ENCODE assay signal across 29 cellular contexts in the genomic region with DNA sequence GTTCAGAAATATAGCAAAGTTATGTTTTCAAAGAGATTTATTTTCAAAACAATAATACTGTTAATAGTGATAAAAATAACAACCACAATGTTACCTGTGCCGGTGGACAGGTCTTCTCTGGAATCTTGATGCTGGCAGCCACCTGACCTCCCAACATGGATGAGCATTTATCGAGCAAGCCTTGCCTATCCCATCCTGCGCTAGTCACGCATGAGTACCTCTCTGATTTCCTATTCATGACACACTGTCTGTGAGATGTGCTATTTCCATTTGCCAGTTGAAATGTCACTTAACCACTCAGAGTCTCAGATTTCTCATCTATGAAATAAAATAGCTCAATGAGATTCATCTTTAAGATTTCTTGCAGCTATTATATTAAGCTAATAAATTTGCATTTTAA.
"Had no signal": no experiment of that assay in that cellular context is flagged by ENCODE, and none has a peak within 500 bp of the region (broad histone marks: within the 10 kb centered on the region; RNA-seq: fewer than 3 reads in every experiment).

No MANE protein-coding gene starts in this region.

- H3K36me3 ChIP-seq: ascending aorta, breast epithelium, cardiac muscle cell, esophagus squamous epithelium, gastroesophageal sphincter, heart right ventricle had no signal

- H3K27ac ChIP-seq: ascending aorta, breast epithelium, cardiac muscle cell, coronary artery, dorsolateral prefrontal cortex, esophagus squamous epithelium, gastroesophageal sphincter, heart right ventricle had no signal

- H3K4me1 Mint-ChIP-seq: activated CD4-positive, alpha-beta T cell treated with anti-CD3 and anti-CD28 coated beads for 36 hours; activated CD4-positive, alpha-beta T cell treated with anti-CD3 and anti-CD28 coated beads, Interleukin-2, amount 10 ng/mL, durations not matched to agents 24 days and 14 days; activated naive CD4-positive, alpha-beta T cell treated with anti-CD3 and anti-CD28 coated beads, Interleukin-2, amount 10 ng/mL, durations not matched to agents 7 days and 5 days; activated naive CD8-positive, alpha-beta T cell treated with anti-CD3 and anti-CD28 coated beads, Interleukin-2, amount 10 ng/mL, durations not matched to agents 7 days and 5 days had no signal

- ATAC-seq: activated CD4-positive, alpha-beta T cell treated with anti-CD3 and anti-CD28 coated beads for 36 hours; activated naive CD4-positive, alpha-beta T cell treated with anti-CD3 and anti-CD28 coated beads, Interleukin-2, amount 50 U/mL, for 72 hours; activated T-cell treated with anti-CD3 and anti-CD28 coated beads, Interleukin-2, amount 50 U/mL, for 72 hours; gastroesophageal sphincter; heart right ventricle had no signal

- H3K27me3 ChIP-seq: ascending aorta, breast epithelium, cardiac muscle cell, esophagus squamous epithelium, gastroesophageal sphincter, heart right ventricle had no signal

- H3K4me3 Mint-ChIP-seq: activated CD4-positive, alpha-beta memory T cell treated with anti-CD3 and anti-CD28 coated beads for 36 hours; activated CD4-positive, alpha-beta T cell treated with anti-CD3 and anti-CD28 coated beads for 36 hours; activated CD4-positive, alpha-beta T cell treated with anti-CD3 and anti-CD28 coated beads, Interleukin-2, amount 10 ng/mL, durations not matched to agents 24 days and 14 days; activated naive CD4-positive, alpha-beta T cell treated with anti-CD3 and anti-CD28 coated beads, Interleukin-2, amount 10 ng/mL, durations not matched to agents 7 days and 5 days; activated naive CD8-positive, alpha-beta T cell treated with anti-CD3 and anti-CD28 coated beads, Interleukin-2, amount 10 ng/mL, durations not matched to agents 7 days and 5 days; activated T-cell treated with anti-CD3 and anti-CD28 coated beads, Interleukin-2, amount 50 U/mL, for 24 hours; activated T-cell treated with anti-CD3 and anti-CD28 coated beads, Interleukin-2, amount 50 U/mL, for 72 hours; brain; dendritic cell treated with granulocyte-macrophage colony-stimulating factor and Interleukin-4, amounts not matched to agents 40 ng/mL and 50 ng/mL, for 4 days had no signal

- H3K36me3 Mint-ChIP-seq: activated CD4-positive, alpha-beta memory T cell treated with anti-CD3 and anti-CD28 coated beads for 36 hours; activated naive CD4-positive, alpha-beta T cell treated with anti-CD3 and anti-CD28 coated beads, Interleukin-2, amount 10 ng/mL, durations not matched to agents 7 days and 5 days; activated naive CD4-positive, alpha-beta T cell treated with anti-CD3 and anti-CD28 coated beads, Interleukin-2, amount 50 U/mL, for 72 hours; activated naive CD8-positive, alpha-beta T cell treated with anti-CD3 and anti-CD28 coated beads, Interleukin-2, amount 10 ng/mL, durations not matched to agents 7 days and 5 days; brain had no signal

- DNase-seq: activated CD4-positive, alpha-beta memory T cell treated with anti-CD3 and anti-CD28 coated beads for 36 hours; activated CD4-positive, alpha-beta T cell treated with anti-CD3 and anti-CD28 coated beads for 36 hours; activated CD4-positive, alpha-beta T cell treated with anti-CD3 and anti-CD28 coated beads, Interleukin-2, amount 10 ng/mL, durations not matched to agents 24 days and 14 days; activated CD4-positive, CD25-positive, alpha-beta regulatory T cell; activated CD4-positive, CD25-positive, alpha-beta regulatory T cell treated with anti-CD3 and anti-CD28 coated beads, Interleukin-2, amount 50 U/mL, for 72 hours; activated CD8-positive, alpha-beta memory T cell treated with anti-CD3 and anti-CD28 coated beads, Interleukin-2, amount 50 U/mL, for 48 hours; activated gamma-delta T cell; activated naive CD4-positive, alpha-beta T cell; activated naive CD4-positive, alpha-beta T cell treated with anti-CD3 and anti-CD28 coated beads, Interleukin-2, amount 10 ng/mL, durations not matched to agents 7 days and 5 days; activated naive CD8-positive, alpha-beta T cell treated with anti-CD3 and anti-CD28 coated beads, Interleukin-2, amount 10 ng/mL, durations not matched to agents 7 days and 5 days; activated T-cell treated with anti-CD3 and anti-CD28 coated beads for 4 hours; activated T-cell treated with anti-CD3 and anti-CD28 coated beads, Interleukin-2, amount 50 U/mL, for 24 hours; activated T-cell treated with anti-CD3 and anti-CD28 coated beads, Interleukin-2, amount 50 U/mL, for 72 hours; central memory CD4-positive, alpha-beta T cell; dorsolateral prefrontal cortex; effector memory CD4-positive, alpha-beta T cell; erythroblast; esophagus squamous epithelium; foreskin melanocyte; heart right ventricle; T-helper 2 cell had no signal

- H3K9me3 ChIP-seq: ascending aorta, breast epithelium, esophagus squamous epithelium, gastroesophageal sphincter, heart right ventricle had no signal

- H3K27me3 Mint-ChIP-seq: activated CD4-positive, alpha-beta memory T cell treated with anti-CD3 and anti-CD28 coated beads for 36 hours; activated CD4-positive, alpha-beta T cell treated with anti-CD3 and anti-CD28 coated beads for 36 hours; activated CD4-positive, alpha-beta T cell treated with anti-CD3 and anti-CD28 coated beads, Interleukin-2, amount 10 ng/mL, durations not matched to agents 24 days and 14 days; activated naive CD4-positive, alpha-beta T cell treated with anti-CD3 and anti-CD28 coated beads, Interleukin-2, amount 10 ng/mL, durations not matched to agents 7 days and 5 days; activated naive CD8-positive, alpha-beta T cell treated with anti-CD3 and anti-CD28 coated beads, Interleukin-2, amount 10 ng/mL, durations not matched to agents 7 days and 5 days; activated T-cell treated with anti-CD3 and anti-CD28 coated beads, Interleukin-2, amount 50 U/mL, for 24 hours; brain; dendritic cell treated with granulocyte-macrophage colony-stimulating factor and Interleukin-4, amounts not matched to agents 40 ng/mL and 50 ng/mL, for 4 days had no signal

- H3K27ac Mint-ChIP-seq: activated CD4-positive, alpha-beta memory T cell treated with anti-CD3 and anti-CD28 coated beads for 36 hours; activated CD4-positive, alpha-beta T cell treated with anti-CD3 and anti-CD28 coated beads for 36 hours; activated CD4-positive, alpha-beta T cell treated with anti-CD3 and anti-CD28 coated beads, Interleukin-2, amount 10 ng/mL, durations not matched to agents 24 days and 14 days; activated naive CD4-positive, alpha-beta T cell treated with anti-CD3 and anti-CD28 coated beads, Interleukin-2, amount 10 ng/mL, durations not matched to agents 7 days and 5 days; activated naive CD4-positive, alpha-beta T cell treated with anti-CD3 and anti-CD28 coated beads, Interleukin-2, amount 50 U/mL, for 72 hours; activated naive CD8-positive, alpha-beta T cell treated with anti-CD3 and anti-CD28 coated beads, Interleukin-2, amount 10 ng/mL, durations not matched to agents 7 days and 5 days; activated T-cell treated with anti-CD3 and anti-CD28 coated beads, Interleukin-2, amount 50 U/mL, for 24 hours; activated T-cell treated with anti-CD3 and anti-CD28 coated beads, Interleukin-2, amount 50 U/mL, for 72 hours; brain; dendritic cell treated with granulocyte-macrophage colony-stimulating factor and Interleukin-4, amounts not matched to agents 40 ng/mL and 50 ng/mL, for 4 days had no signal

- H3K9me3 Mint-ChIP-seq: activated CD4-positive, alpha-beta T cell treated with anti-CD3 and anti-CD28 coated beads, Interleukin-2, amount 10 ng/mL, durations not matched to agents 24 days and 14 days; activated naive CD8-positive, alpha-beta T cell treated with anti-CD3 and anti-CD28 coated beads, Interleukin-2, amount 10 ng/mL, durations not matched to agents 7 days and 5 days; brain; dendritic cell treated with granulocyte-macrophage colony-stimulating factor and Interleukin-4, amounts not matched to agents 40 ng/mL and 50 ng/mL, for 4 days had no signal

- H3K4me1 ChIP-seq: ascending aorta, breast epithelium, esophagus squamous epithelium, gastroesophageal sphincter, heart right ventricle had no signal

- H3K4me3 ChIP-seq: ascending aorta, breast epithelium, cardiac muscle cell, coronary artery, dorsolateral prefrontal cortex, esophagus squamous epithelium, gastroesophageal sphincter, heart right ventricle had no signal
